Comparison of ENCODE assay signal across 8 cellular contexts in genomic region chr10:127906548-127907377, GRCh38. TPM values are rescaled to one million over a fixed set of nuclear protein-coding genes. Genes with fewer than 3 reads are reported as not detected.
A peak's percentile ranks its signal among the peaks of the same experiment; 100 is the strongest.
DNase-seq lines count a peak whose midpoint lies in the region; ATAC-seq and TF ChIP-seq lines count a peak whose summit lies in the region.

Gene PTPRE (plus strand): TSS chr10:127907103. CDS start chr10:128040882, 133,779 bp downstream.

- in situ Hi-C loops in Panc1 (cut with HindIII; ENCODE audit: low pct_unique_long_range_greater_than_20kb, low sequenced_read_pairs) = no loop called here

- POLR2A ChIA-PET in Panc1 (lab: Charles Lee) = no interaction called here

- intact Hi-C loops in Panc1 (cut with micrococcal nuclease; ENCODE audit: unreplicated experiment) = loop anchor here (1.0 to 10.0 kb wide), 3 partner anchors 105 to 248 kb away; no protein-coding TSS in a partner anchor

- no TSS peak for BruUV-seq in Panc1 (replicated peaks; lab: Mats Ljungman, UMichigan)

- peak within 1 kb of the TSS; percentile 44 to 48 for H3K4me3 ChIP-seq in Panc1 (ENCODE audit: low read depth in 2 of 2, low read length in 2 of 2)

- no peaks in the 10 kb centered on the region; the same call in 1 of the 2 replicates for H3K36me3 ChIP-seq in Panc1 (ENCODE audit: control insufficient read depth, insufficient read depth, low read length)

- H3K27ac ChIP-seq in Panc1 (ENCODE audit: low read length) (no peak within 1 kb of the TSS), temporal lobe (ENCODE audit: low read depth, low read length) (peak within 1 kb of the TSS; percentile 61)

- peak; percentile 93 for ATAC-seq in GM18505 (IDR thresholded peaks at IDR 0.05; ENCODE audit: unreplicated experiment)
- ATAC-seq in HG03060 (IDR thresholded peaks at IDR 0.05; ENCODE audit: low read depth, unreplicated experiment) = peak; percentile 61
- peak; percentile 99 for ATAC-seq in Panc1
- peak; percentile 83 for ATAC-seq in omental fat pad (ENCODE audit: low FRiP score)

- H3K9me3 ChIP-seq in Panc1 (ENCODE audit: control insufficient read depth, insufficient read depth, low read depth, low read length) = no peaks in the 10 kb centered on the region

- H3K4me1 ChIP-seq in Panc1 (ENCODE audit: control insufficient read depth, insufficient read depth, low read length) = peaks cover 6% of the 10 kb centered on the region

- H3K27me3 ChIP-seq in Panc1 (ENCODE audit: control insufficient read depth, insufficient read depth, low read length) = peaks cover 9% of the 10 kb centered on the region

- TF ChIP-seq POLR2A in GM18505 (IDR thresholded peaks at IDR 0.05; ENCODE audit: borderline replicate concordance, extremely low read depth, insufficient read depth, insufficient read length) = no peak

- CTCF ChIA-PET in Panc1 (lab: Charles Lee) = interaction anchor here (0.8 to 3.7 kb wide), 5 partner anchors 53 to 163 kb away, joined by 3 to 25 read pairs (median 8); no protein-coding TSS in a partner anchor

- peak; percentile 99 for TF ChIP-seq CTCF in Panc1 (IDR thresholded peaks at IDR 0.05)
- peak in 1 of 3 donors; percentile 84 for TF ChIP-seq CTCF in omental fat pad (IDR thresholded peaks at IDR 0.05)

- peak; percentile 82 for DNase-seq in 8988T
- no peak for DNase-seq in Panc1 (ENCODE audit: low read depth, low spot score)
- peak; percentile 46 for DNase-seq in activated gamma-delta T cell treated with anti-CD3 and anti-CD28 coated beads, Interleukin-2, amount 50 U/mL, for 16 hours (ENCODE audit: low read depth)
- DNase-seq in glomerular endothelial cell (ENCODE audit: extremely low read depth, low read depth, low spot score) = no peak
- no peak for DNase-seq in omental fat pad (ENCODE audit: low spot score)

RNA-seq across cellular contexts. Expression of gene PTPRE, which starts in this region (rescaled TPM):
- total RNA-seq in Panc1 (2021; ENCODE audit: unreplicated experiment) (0.44 TPM), glomerular endothelial cell (49.3 and 90.1 TPM in 2 replicates), omental fat pad (10 to 100 TPM; 28.1 to 89.7 (median 54.2) TPM), temporal lobe (11.3 TPM)
- 0.27 TPM for polyA plus RNA-seq in Panc1 (2012; ENCODE audit: insufficient read length)

Comparison
In these comparisons a context has a peak if more than half of its experiments do, and no peak if none do; other contexts are left out.
1. Peak in ATAC-seq and H3K4me3 ChIP-seq in Panc1; RNA of the gene not detected or under 1 TPM.
2. DNase-seq: peak in 8988T (single experiment) and activated gamma-delta T cell treated with anti-CD3 and anti-CD28 coated beads, Interleukin-2, amount 50 U/mL, for 16 hours (single experiment); none in Panc1 (single experiment), glomerular endothelial cell (single experiment) and omental fat pad (single experiment).
3. Peak in every context shown above with its lines, with median percentiles within 50 percentile points of each other: ATAC-seq.